In genomic region chr9:85453850-85454249, GRCh38 we compare ENCODE assay signal across 20 cellular contexts.
"Had no signal": no experiment of that assay in that cellular context is flagged by ENCODE, and none has a peak within 500 bp of the region (broad histone marks: within the 10 kb centered on the region; RNA-seq: fewer than 3 reads in every experiment).

No MANE protein-coding gene starts in this region.

- H3K27ac ChIP-seq: esophagus squamous epithelium, hepatocyte, thoracic aorta, vagina had no signal

- H3K9me3 ChIP-seq: esophagus squamous epithelium, thoracic aorta, vagina had no signal

- H3K4me1 ChIP-seq: esophagus squamous epithelium, vagina had no signal

- H3K4me3 ChIP-seq: esophagus squamous epithelium, hepatocyte, thoracic aorta, vagina had no signal

- H3K27me3 ChIP-seq: hepatocyte, vagina had no signal

- H3K36me3 ChIP-seq: esophagus squamous epithelium, thoracic aorta, vagina had no signal

- ATAC-seq: activated T-cell treated with anti-CD3 and anti-CD28 coated beads, Interleukin-2, amount 50 U/mL, for 72 hours; stimulated activated naive B cell treated with anti-CD40 and anti-IgM and Interleukin-4, amounts not matched to agents 10 μg/mL and 1 μg/mL and 100 μg/mL, for 72 hours; T-helper 17 cell had no signal

- DNase-seq: activated CD4-positive, alpha-beta memory T cell treated with anti-CD3 and anti-CD28 coated beads, Interleukin-2, amount 10 ng/mL, durations not matched to agents 7 days and 5 days; activated CD4-positive, alpha-beta T cell treated with anti-CD3 and anti-CD28 coated beads for 4 hours; activated CD4-positive, CD25-positive, alpha-beta regulatory T cell; activated effector memory CD4-positive, alpha-beta T cell treated with Interleukin-2 at 50 U/mL for 16 hours; activated naive CD4-positive, alpha-beta T cell treated with anti-CD3 and anti-CD28 coated beads, Interleukin-2, amount 10 ng/mL, durations not matched to agents 7 days and 5 days; activated T-cell treated with anti-CD3 and anti-CD28 coated beads, Interleukin-2, amount 50 U/mL, for 72 hours; amygdala; effector memory CD4-positive, alpha-beta T cell; esophagus squamous epithelium; immature natural killer cell; naive B cell; occipital lobe; stimulated activated CD4-positive, alpha-beta T cell treated with anti-CD3 and anti-CD28 coated beads, Interleukin-2, amount 100 ng/mL, for 48 hours; stimulated activated CD8-positive, alpha-beta memory T cell treated with anti-CD3 and anti-CD28 coated beads, Interleukin-4, amount 100 ng/mL, for 48 hours; stimulated activated naive B cell treated with anti-CD40 and anti-IgM and Interleukin-4, amounts not matched to agents 10 μg/mL and 1 μg/mL and 100 μg/mL, for 72 hours; SW 1271; T-helper 17 cell had no signal
